1 cellular context compared by ENCODE assay signal in genomic region chr10:79056736-79057391, GRCh38.
TF ChIP-seq lines count a peak whose summit lies in the region.

No MANE protein-coding gene starts in this region.

TF ChIP-seq in WTC11, 78 proteins besides CTCF, POLR2A, EP300 and RAD21 (continued from another document):
- TF ChIP-seq, protein P1, sequence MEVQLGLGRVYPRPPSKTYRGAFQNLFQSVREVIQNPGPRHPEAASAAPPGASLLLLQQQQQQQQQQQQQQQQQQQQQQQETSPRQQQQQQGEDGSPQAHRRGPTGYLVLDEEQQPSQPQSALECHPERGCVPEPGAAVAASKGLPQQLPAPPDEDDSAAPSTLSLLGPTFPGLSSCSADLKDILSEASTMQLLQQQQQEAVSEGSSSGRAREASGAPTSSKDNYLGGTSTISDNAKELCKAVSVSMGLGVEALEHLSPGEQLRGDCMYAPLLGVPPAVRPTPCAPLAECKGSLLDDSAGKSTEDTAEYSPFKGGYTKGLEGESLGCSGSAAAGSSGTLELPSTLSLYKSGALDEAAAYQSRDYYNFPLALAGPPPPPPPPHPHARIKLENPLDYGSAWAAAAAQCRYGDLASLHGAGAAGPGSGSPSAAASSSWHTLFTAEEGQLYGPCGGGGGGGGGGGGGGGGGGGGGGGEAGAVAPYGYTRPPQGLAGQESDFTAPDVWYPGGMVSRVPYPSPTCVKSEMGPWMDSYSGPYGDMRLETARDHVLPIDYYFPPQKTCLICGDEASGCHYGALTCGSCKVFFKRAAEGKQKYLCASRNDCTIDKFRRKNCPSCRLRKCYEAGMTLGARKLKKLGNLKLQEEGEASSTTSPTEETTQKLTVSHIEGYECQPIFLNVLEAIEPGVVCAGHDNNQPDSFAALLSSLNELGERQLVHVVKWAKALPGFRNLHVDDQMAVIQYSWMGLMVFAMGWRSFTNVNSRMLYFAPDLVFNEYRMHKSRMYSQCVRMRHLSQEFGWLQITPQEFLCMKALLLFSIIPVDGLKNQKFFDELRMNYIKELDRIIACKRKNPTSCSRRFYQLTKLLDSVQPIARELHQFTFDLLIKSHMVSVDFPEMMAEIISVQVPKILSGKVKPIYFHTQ (CRISPR knock-in tag; IDR thresholded peaks at IDR 0.05): no peak
- no peak for TF ChIP-seq FOXP4 (CRISPR knock-in tag; IDR thresholded peaks at IDR 0.05)
